In the genomic region with DNA sequence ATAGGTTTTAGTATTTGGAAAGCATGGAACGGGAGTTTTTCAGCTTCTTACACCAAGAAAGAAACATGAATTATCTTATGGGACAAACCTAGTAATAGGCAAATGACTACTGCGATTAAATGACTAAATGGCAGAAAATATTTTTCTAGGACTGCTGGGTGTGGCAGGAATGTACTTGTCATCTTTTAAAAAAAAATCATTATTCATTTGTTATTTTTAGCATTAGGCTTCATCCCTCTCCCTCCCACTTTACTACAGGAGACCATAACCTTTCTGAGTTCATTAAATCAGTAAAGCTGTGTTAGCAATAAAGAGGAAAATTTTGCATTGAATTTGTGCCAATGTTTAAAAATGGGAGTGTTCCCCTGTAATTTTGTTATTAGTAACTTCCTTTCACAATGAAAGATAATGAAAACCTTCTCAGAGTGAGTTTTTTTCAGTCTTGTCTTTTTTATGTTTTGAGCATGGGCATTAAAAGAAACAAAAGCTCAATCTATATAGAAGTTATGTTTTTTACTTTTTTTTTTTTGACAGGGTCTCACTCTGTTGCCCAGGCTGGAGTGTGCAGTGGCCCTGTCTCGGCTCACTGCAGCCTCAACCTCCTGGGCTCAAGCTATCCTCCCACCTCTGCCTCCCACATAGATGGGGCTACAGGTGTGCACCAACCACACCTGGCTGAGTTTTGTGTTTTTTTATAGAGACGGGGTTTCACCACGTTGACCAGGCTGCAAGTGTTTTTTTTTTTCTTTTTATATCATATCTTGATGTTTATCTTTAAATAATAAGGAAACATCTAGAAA, we compare ENCODE assay signal across 13 cellular contexts.
DNase-seq lines count a peak whose midpoint lies in the region; ATAC-seq and TF ChIP-seq lines count a peak whose summit lies in the region.
"Had no signal": no experiment of that assay in that cellular context is flagged by ENCODE, and none has a peak within 500 bp of the region (broad histone marks: within the 10 kb centered on the region; RNA-seq: fewer than 3 reads in every experiment).

No MANE protein-coding gene starts in this region.

- CTCF ChIA-PET in BJ (lab: Yijun Ruan, JAX), result interaction anchor here (0.5 to 1.4 kb wide), 7 partner anchors 36 to 294 kb away, joined by 3 to 5 read pairs (median 4); no protein-coding TSS in a partner anchor

- H3K9me3 ChIP-seq in SJSA1 (replicated peaks) (no peaks in the 10 kb centered on the region), transverse colon (no peaks in the 10 kb centered on the region)
- H3K9me3 ChIP-seq: spleen had no signal

- H3K4me3 ChIP-seq in BJ (ENCODE audit: low read depth, low read length), result no peak overlapping the region
- no peak overlapping the region for H3K4me3 ChIP-seq in SJSA1
- H3K4me3 ChIP-seq in transverse colon, result no peak overlapping the region
- H3K4me3 ChIP-seq: spleen had no signal

- POLR2A ChIA-PET in BJ (lab: Charles Lee), result no interaction called here

- peak; percentile 43 for ATAC-seq in GM21576 (IDR thresholded peaks at IDR 0.05; ENCODE audit: unreplicated experiment)

- DNase-seq in BJ (ENCODE audit: low read depth), result peak; percentile 70
- DNase-seq in SJSA1 (ENCODE audit: low read depth in 1 of 2, low spot score in 2 of 2), result peak in 1 of 2 experiments; percentile 65
- DNase-seq in hepatic stellate cell (ENCODE audit: low spot score), result peak; percentile 65
- DNase-seq in stimulated activated CD4-positive, alpha-beta T cell treated with anti-CD3 and anti-CD28 coated beads, Interleukin-4, amount 100 ng/mL, for 24 hours, result no peak
- DNase-seq in AG08396 (ENCODE audit: low spot score), result no peak
- no peak for DNase-seq in NCI-H524 (lab: John Stamatoyannopoulos, UW)
- no peak for DNase-seq in transverse colon
- DNase-seq: H7; midbrain; spleen; stimulated activated naive CD4-positive, alpha-beta T cell treated with Interleukin-2 at 50 U/mL for 16 hours; T-helper 9 cell had no signal

- TF ChIP-seq POLR2A in transverse colon (IDR thresholded peaks at IDR 0.05), result no peak

- no peak for TF ChIP-seq EP300 in transverse colon (IDR thresholded peaks at IDR 0.05; ENCODE audit: low read depth)

- intact Hi-C loops in transverse colon (cut with DNase I; ENCODE audit: low total_unique reads), result no loop called here

- H3K4me1 ChIP-seq in SJSA1 (replicated peaks) (peaks cover 69% of the 10 kb centered on the region), transverse colon (peaks cover 4 to 14% (median 11%) of the 10 kb centered on the region in 4 donors)

- TF ChIP-seq CTCF in BJ (IDR thresholded peaks at IDR 0.05; ENCODE audit: insufficient read depth, low read depth, low read length), result no peak
- TF ChIP-seq CTCF in transverse colon (IDR thresholded peaks at IDR 0.05), result no peak

- H3K27me3 ChIP-seq in BJ (ENCODE audit: control insufficient read depth, insufficient read depth, low read length) (no peaks in the 10 kb centered on the region), SJSA1 (replicated peaks) (no peaks in the 10 kb centered on the region), transverse colon (no peaks in the 10 kb centered on the region)
- H3K27me3 ChIP-seq: spleen had no signal

- in situ Hi-C loops in transverse colon (cut with MboI; ENCODE audit: low pct_ligation_motif_present in 1 of 4, low pct_unique_long_range_greater_than_20kb in 1 of 4, low sequenced_read_pairs in 3 of 4), result loop anchor here in 3 of 4 donors (25.0 kb wide), 1 partner anchor 471 kb away; no protein-coding TSS in a partner anchor

- H3K27ac ChIP-seq in SJSA1, result peak overlapping the region; percentile 81
- H3K27ac ChIP-seq in transverse colon, result no peak overlapping the region
- H3K27ac ChIP-seq: spleen had no signal

- WGBS in transverse colon (ENCODE audit: low coverage in 1 of 2), 2 donors, result 50 to 55% methylated on average over 5 of the region's 5 CpGs

- H3K36me3 ChIP-seq in BJ (ENCODE audit: control insufficient read depth, insufficient read depth, low read length), result no peaks in the 10 kb centered on the region
- peaks cover 12% of the 10 kb centered on the region for H3K36me3 ChIP-seq in SJSA1
- H3K36me3 ChIP-seq in transverse colon, result no peaks in the 10 kb centered on the region
- H3K36me3 ChIP-seq: spleen had no signal

Comparison
In these comparisons a context has a peak if more than half of its experiments do, and no peak if none do; other contexts are left out.
1. DNase-seq: peak in BJ (single experiment) and hepatic stellate cell (single experiment); none in stimulated activated CD4-positive, alpha-beta T cell treated with anti-CD3 and anti-CD28 coated beads, Interleukin-4, amount 100 ng/mL, for 24 hours (single experiment), AG08396 (single experiment), NCI-H524 (0 of 2) and transverse colon (single experiment).